In genomic region chr5:15103864-15104263, GRCh38 we compare ENCODE assay signal across 36 cellular contexts.
"Had no signal": no experiment of that assay in that cellular context is flagged by ENCODE, and none has a peak within 500 bp of the region (broad histone marks: within the 10 kb centered on the region; RNA-seq: fewer than 3 reads in every experiment).

No MANE protein-coding gene starts in this region.

- DNase-seq: activated CD4-positive, CD25-positive, alpha-beta regulatory T cell; activated CD4-positive, CD25-positive, alpha-beta regulatory T cell treated with anti-CD3 and anti-CD28 coated beads, Interleukin-2, amount 50 U/mL, for 72 hours; activated CD8-positive, alpha-beta memory T cell treated with anti-CD3 and anti-CD28 coated beads, Interleukin-2, amount 10 ng/mL, durations not matched to agents 7 days and 5 days; activated CD8-positive, alpha-beta memory T cell treated with anti-CD3 and anti-CD28 coated beads, Interleukin-2, amount 50 U/mL, for 4 hours; activated CD8-positive, alpha-beta T cell treated with anti-CD3 and anti-CD28 coated beads, Interleukin-2, amount 10 ng/mL, durations not matched to agents 7 days and 5 days; activated effector memory CD4-positive, alpha-beta T cell treated with anti-CD3 and anti-CD28 coated beads, Interleukin-2, amount 50 U/mL, for 16 hours; activated naive CD4-positive, alpha-beta T cell treated with anti-CD3 and anti-CD28 coated beads for 36 hours; activated naive CD8-positive, alpha-beta T cell treated with anti-CD3 and anti-CD28 coated beads for 36 hours; activated naive CD8-positive, alpha-beta T cell treated with anti-CD3 and anti-CD28 coated beads, Interleukin-2, amount 50 U/mL, for 24 hours; activated T-cell treated with anti-CD3 and anti-CD28 coated beads, Interleukin-2, amount 50 U/mL, for 1 hour; activated T-cell treated with anti-CD3 and anti-CD28 coated beads, Interleukin-2, amount 50 U/mL, for 48 hours; adrenal gland; cortex of kidney; dermis blood vessel endothelial cell; effector CD4-positive, alpha-beta T cell; foreskin keratinocyte; gastrocnemius medialis; glutamatergic neuron; heart left ventricle; hypothalamus; T-helper 17 cell; T1000 had no signal

- H3K36me3 ChIP-seq: adrenal gland, ascending aorta, breast epithelium, esophagus muscularis mucosa, gastrocnemius medialis, heart left ventricle had no signal

- ATAC-seq: activated CD4-positive, alpha-beta T cell treated with anti-CD3 and anti-CD28 coated beads for 36 hours; activated CD8-positive, alpha-beta memory T cell treated with anti-CD3 and anti-CD28 coated beads, Interleukin-2, amount 10 ng/mL, durations not matched to agents 7 days and 5 days; activated CD8-positive, alpha-beta T cell treated with anti-CD3 and anti-CD28 coated beads, Interleukin-2, amount 10 ng/mL, durations not matched to agents 7 days and 5 days; activated naive CD8-positive, alpha-beta T cell treated with anti-CD3 and anti-CD28 coated beads, Interleukin-2, amount 50 U/mL, for 24 hours; foreskin keratinocyte; gastrocnemius medialis had no signal

- H3K27me3 ChIP-seq: adrenal gland, ascending aorta, breast epithelium, esophagus muscularis mucosa, foreskin keratinocyte, gastrocnemius medialis, heart left ventricle had no signal

- H3K27me3 Mint-ChIP-seq: activated CD4-positive, alpha-beta memory T cell treated with anti-CD3 and anti-CD28 coated beads for 36 hours; activated CD4-positive, alpha-beta T cell treated with anti-CD3 and anti-CD28 coated beads, Interleukin-2, amount 10 ng/mL, durations not matched to agents 24 days and 14 days; activated CD8-positive, alpha-beta memory T cell treated with anti-CD3 and anti-CD28 coated beads, Interleukin-2, amount 10 ng/mL, durations not matched to agents 7 days and 5 days; activated naive CD4-positive, alpha-beta T cell treated with anti-CD3 and anti-CD28 coated beads, Interleukin-2, amount 50 U/mL, for 24 hours; activated naive CD8-positive, alpha-beta T cell treated with anti-CD3 and anti-CD28 coated beads, Interleukin-2, amount 50 U/mL, for 24 hours; brain; central memory CD8-positive, alpha-beta T cell had no signal

- H3K36me3 Mint-ChIP-seq: activated CD4-positive, alpha-beta memory T cell treated with anti-CD3 and anti-CD28 coated beads for 36 hours; activated CD8-positive, alpha-beta memory T cell treated with anti-CD3 and anti-CD28 coated beads, Interleukin-2, amount 10 ng/mL, durations not matched to agents 7 days and 5 days; activated naive CD4-positive, alpha-beta T cell treated with anti-CD3 and anti-CD28 coated beads, Interleukin-2, amount 50 U/mL, for 24 hours; activated naive CD8-positive, alpha-beta T cell treated with anti-CD3 and anti-CD28 coated beads for 36 hours; brain had no signal

- H3K4me3 Mint-ChIP-seq: activated CD4-positive, alpha-beta memory T cell treated with anti-CD3 and anti-CD28 coated beads for 36 hours; activated CD4-positive, alpha-beta T cell treated with anti-CD3 and anti-CD28 coated beads for 36 hours; activated CD4-positive, alpha-beta T cell treated with anti-CD3 and anti-CD28 coated beads, Interleukin-2, amount 10 ng/mL, durations not matched to agents 24 days and 14 days; activated CD8-positive, alpha-beta memory T cell treated with anti-CD3 and anti-CD28 coated beads, Interleukin-2, amount 10 ng/mL, durations not matched to agents 7 days and 5 days; activated CD8-positive, alpha-beta T cell treated with anti-CD3 and anti-CD28 coated beads, Interleukin-2, amount 10 ng/mL, durations not matched to agents 7 days and 5 days; activated naive CD4-positive, alpha-beta T cell treated with anti-CD3 and anti-CD28 coated beads for 36 hours; activated naive CD4-positive, alpha-beta T cell treated with anti-CD3 and anti-CD28 coated beads, Interleukin-2, amount 50 U/mL, for 24 hours; activated naive CD8-positive, alpha-beta T cell treated with anti-CD3 and anti-CD28 coated beads for 36 hours; activated naive CD8-positive, alpha-beta T cell treated with anti-CD3 and anti-CD28 coated beads, Interleukin-2, amount 50 U/mL, for 24 hours; activated T-helper 1 cell treated with anti-CD3 and anti-CD28 coated beads, Interleukin-12 subunit alpha, Interleukin-12 subunit beta, Interleukin-2, Interleukin-4 antibody, amounts not matched to agents 30 ng/mL and 10 ng/mL and 1 ng/mL, durations not matched to agents 14 hours and 24 hours and 36 hours; brain; central memory CD8-positive, alpha-beta T cell; T-helper 17 cell; T-helper 2 cell treated with Interferon-gamma antibody and Interleukin-4, amounts not matched to agents 5 μg/mL and 100 μg/mL, for 36 hours had no signal

- H3K4me3 ChIP-seq: adrenal gland, ascending aorta, breast epithelium, esophagus muscularis mucosa, gastrocnemius medialis, heart left ventricle had no signal

- H3K9me3 ChIP-seq: ascending aorta, breast epithelium, esophagus muscularis mucosa, gastrocnemius medialis had no signal

- H3K4me1 Mint-ChIP-seq: activated CD8-positive, alpha-beta memory T cell treated with anti-CD3 and anti-CD28 coated beads, Interleukin-2, amount 10 ng/mL, durations not matched to agents 7 days and 5 days; activated naive CD8-positive, alpha-beta T cell treated with anti-CD3 and anti-CD28 coated beads for 36 hours; activated naive CD8-positive, alpha-beta T cell treated with anti-CD3 and anti-CD28 coated beads, Interleukin-2, amount 50 U/mL, for 24 hours; brain; central memory CD8-positive, alpha-beta T cell; T-helper 17 cell had no signal

- H3K27ac Mint-ChIP-seq: activated CD4-positive, alpha-beta memory T cell treated with anti-CD3 and anti-CD28 coated beads for 36 hours; activated CD4-positive, alpha-beta T cell treated with anti-CD3 and anti-CD28 coated beads for 36 hours; activated CD4-positive, alpha-beta T cell treated with anti-CD3 and anti-CD28 coated beads, Interleukin-2, amount 10 ng/mL, durations not matched to agents 24 days and 14 days; activated CD8-positive, alpha-beta memory T cell treated with anti-CD3 and anti-CD28 coated beads, Interleukin-2, amount 10 ng/mL, durations not matched to agents 7 days and 5 days; activated CD8-positive, alpha-beta T cell treated with anti-CD3 and anti-CD28 coated beads, Interleukin-2, amount 10 ng/mL, durations not matched to agents 7 days and 5 days; activated naive CD4-positive, alpha-beta T cell treated with anti-CD3 and anti-CD28 coated beads for 36 hours; activated naive CD4-positive, alpha-beta T cell treated with anti-CD3 and anti-CD28 coated beads, Interleukin-2, amount 50 U/mL, for 24 hours; activated naive CD8-positive, alpha-beta T cell treated with anti-CD3 and anti-CD28 coated beads for 36 hours; activated naive CD8-positive, alpha-beta T cell treated with anti-CD3 and anti-CD28 coated beads, Interleukin-2, amount 50 U/mL, for 24 hours; activated T-helper 1 cell treated with anti-CD3 and anti-CD28 coated beads, Interleukin-12 subunit alpha, Interleukin-12 subunit beta, Interleukin-2, Interleukin-4 antibody, amounts not matched to agents 30 ng/mL and 10 ng/mL and 1 ng/mL, durations not matched to agents 14 hours and 24 hours and 36 hours; activated T-helper 2 cell treated with anti-CD3 and anti-CD28 coated beads, Interferon-gamma antibody, Interleukin-2, Interleukin-4, amounts not matched to agents 10 μg/mL and 5 μg/mL and 100 μg/mL, durations not matched to agents 14 hours and 24 hours and 36 hours; brain; T-helper 17 cell; T-helper 2 cell treated with Interferon-gamma antibody and Interleukin-4, amounts not matched to agents 5 μg/mL and 100 μg/mL, for 36 hours had no signal

- H3K9me3 Mint-ChIP-seq: activated naive CD4-positive, alpha-beta T cell treated with anti-CD3 and anti-CD28 coated beads, Interleukin-2, amount 50 U/mL, for 24 hours; activated naive CD8-positive, alpha-beta T cell treated with anti-CD3 and anti-CD28 coated beads, Interleukin-2, amount 50 U/mL, for 24 hours; activated T-helper 2 cell treated with anti-CD3 and anti-CD28 coated beads, Interferon-gamma antibody, Interleukin-2, Interleukin-4, amounts not matched to agents 10 μg/mL and 5 μg/mL and 100 μg/mL, durations not matched to agents 14 hours and 24 hours and 36 hours; central memory CD8-positive, alpha-beta T cell; T-helper 2 cell treated with Interferon-gamma antibody and Interleukin-4, amounts not matched to agents 5 μg/mL and 100 μg/mL, for 36 hours had no signal

- H3K4me1 ChIP-seq: adrenal gland, ascending aorta, breast epithelium, esophagus muscularis mucosa, foreskin keratinocyte, gastrocnemius medialis had no signal

- FAIRE-seq: colon, endothelial cell of umbilical vein had no signal

- H3K27ac ChIP-seq: adrenal gland, ascending aorta, breast epithelium, esophagus muscularis mucosa, foreskin keratinocyte, gastrocnemius medialis, heart left ventricle had no signal
